ENCODE assay signal across 24 cellular contexts in the genomic region with DNA sequence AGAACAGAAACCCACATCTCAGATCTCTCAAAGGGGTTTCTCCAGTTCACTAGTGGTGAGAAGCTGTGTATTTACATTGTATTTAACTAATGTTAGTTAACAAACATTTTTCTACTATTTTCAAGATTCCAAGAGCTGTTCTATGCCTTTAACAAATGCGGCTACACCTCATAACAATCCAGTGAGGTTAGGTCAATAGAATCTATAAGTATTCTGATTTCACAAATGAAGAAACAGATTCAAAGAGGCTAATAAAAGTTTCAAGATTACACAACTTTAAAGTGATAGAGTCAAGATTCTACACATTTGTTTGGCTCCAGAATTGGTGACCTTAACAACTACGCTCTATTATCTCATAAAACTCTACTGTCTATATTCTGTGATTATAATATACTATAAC.
"Had no signal": no experiment of that assay in that cellular context is flagged by ENCODE, and none has a peak within 500 bp of the region (broad histone marks: within the 10 kb centered on the region; RNA-seq: fewer than 3 reads in every experiment).

No MANE protein-coding gene starts in this region.

- H3K4me1 Mint-ChIP-seq: activated B cell treated with CpG ODN at 0.5 μM for 24 hours; activated CD4-positive, alpha-beta T cell treated with anti-CD3 and anti-CD28 coated beads for 36 hours; naive thymus-derived CD8-positive, alpha-beta T cell; T-cell had no signal

- DNase-seq: activated B cell treated with CpG ODN at 0.5 μM for 24 hours; activated CD4-positive, alpha-beta T cell treated with anti-CD3 and anti-CD28 coated beads for 36 hours; activated naive CD4-positive, alpha-beta T cell treated with Interleukin-2 at 50 U/mL for 16 hours; activated T-cell treated with anti-CD3 and anti-CD28 coated beads for 4 hours; activated T-cell treated with anti-CD3 and anti-CD28 coated beads, Interleukin-2, amount 50 U/mL, for 72 hours; adrenal gland; aorta; cerebellar nuclear complex; cortex of kidney; foreskin fibroblast; heart left ventricle; kidney glomerular epithelial cell; left lung; naive thymus-derived CD8-positive, alpha-beta T cell; right cardiac atrium; spleen; stimulated activated naive CD4-positive, alpha-beta T cell; T-cell; tibial artery had no signal

- H3K4me3 ChIP-seq: adrenal gland, body of pancreas, cardiac muscle cell, heart left ventricle, left lung, spleen, suprapubic skin, tibial artery had no signal

- H3K4me3 Mint-ChIP-seq: activated B cell treated with CpG ODN at 0.5 μM for 24 hours; activated CD4-positive, alpha-beta T cell treated with anti-CD3 and anti-CD28 coated beads for 36 hours; activated naive CD8-positive, alpha-beta T cell; activated T-cell treated with anti-CD3 and anti-CD28 coated beads, Interleukin-2, amount 50 U/mL, for 72 hours; naive thymus-derived CD8-positive, alpha-beta T cell; T-cell had no signal

- H3K36me3 ChIP-seq: adrenal gland, cardiac muscle cell, heart left ventricle, left lung, spleen, suprapubic skin, tibial artery had no signal

- H3K27ac ChIP-seq: adrenal gland, cardiac muscle cell, heart left ventricle, left lung, spleen, suprapubic skin, tibial artery had no signal

- H3K27ac Mint-ChIP-seq: activated B cell treated with CpG ODN at 0.5 μM for 24 hours; activated CD4-positive, alpha-beta T cell treated with anti-CD3 and anti-CD28 coated beads for 36 hours; activated naive CD8-positive, alpha-beta T cell; activated T-cell treated with anti-CD3 and anti-CD28 coated beads, Interleukin-2, amount 50 U/mL, for 72 hours; naive thymus-derived CD8-positive, alpha-beta T cell; T-cell had no signal

- H3K36me3 Mint-ChIP-seq: activated naive CD8-positive, alpha-beta T cell; naive thymus-derived CD8-positive, alpha-beta T cell; T-cell had no signal

- H3K9me3 ChIP-seq: adrenal gland, body of pancreas, heart left ventricle, left lung, spleen, suprapubic skin, tibial artery had no signal

- H3K9me3 Mint-ChIP-seq: activated B cell treated with CpG ODN at 0.5 μM for 24 hours; activated T-cell treated with anti-CD3 and anti-CD28 coated beads, Interleukin-2, amount 50 U/mL, for 72 hours; naive thymus-derived CD8-positive, alpha-beta T cell; neural crest cell; T-cell had no signal

- H3K27me3 Mint-ChIP-seq: activated B cell treated with CpG ODN at 0.5 μM for 24 hours; activated CD4-positive, alpha-beta T cell treated with anti-CD3 and anti-CD28 coated beads for 36 hours; activated naive CD8-positive, alpha-beta T cell; T-cell had no signal

- H3K27me3 ChIP-seq: adrenal gland, body of pancreas, cardiac muscle cell, heart left ventricle, left lung, spleen, suprapubic skin, tibial artery had no signal

- H3K4me1 ChIP-seq: adrenal gland, heart left ventricle, left lung, spleen, suprapubic skin, tibial artery had no signal
